Comparison of ENCODE assay signal across 8 cellular contexts in genomic region chr18:59697236-59697932, GRCh38. TPM values are rescaled to one million over a fixed set of nuclear protein-coding genes. Genes with fewer than 3 reads are reported as not detected.
DNase-seq lines count a peak whose midpoint lies in the region; ATAC-seq and TF ChIP-seq lines count a peak whose summit lies in the region.

CCBE1 (minus strand) TSS chr18:59697423.

- H3K9me3 ChIP-seq in Panc1 (ENCODE audit: control insufficient read depth, insufficient read depth, low read depth, low read length) = no peaks in the 10 kb centered on the region
- no peaks in the 10 kb centered on the region for H3K9me3 ChIP-seq in liver (ENCODE audit: control insufficient read depth in 4 of 4, low read length in 3 of 4)

- H3K9ac ChIP-seq in liver (ENCODE audit: low read depth in 1 of 2, low read length in 2 of 2) = no peak within 1 kb of the TSS

- H3K4me1 ChIP-seq in Panc1 (ENCODE audit: control insufficient read depth, insufficient read depth, low read length) (no peaks in the 10 kb centered on the region), liver (ENCODE audit: control insufficient read depth in 4 of 4, insufficient read depth in 4 of 4, low read length in 3 of 4) (peaks cover 2 to 21% (median 11%) of the 10 kb centered on the region in 4 donors)

- intact Hi-C loops in Panc1 (cut with micrococcal nuclease; ENCODE audit: unreplicated experiment) = no loop called here

- CTCF ChIA-PET in Panc1 (lab: Charles Lee) = interaction anchor here (0.6 to 0.7 kb wide), 3 partner anchors 11 to 726 kb away, joined by 3 read pairs; no protein-coding TSS in a partner anchor

- TF ChIP-seq RAD21 in liver (IDR thresholded peaks at IDR 0.05) = peak; percentile 39 to 54

- in situ Hi-C loops in Panc1 (cut with HindIII; ENCODE audit: low pct_unique_long_range_greater_than_20kb, low sequenced_read_pairs) = no loop called here

- DNase-seq in NCI-H146 (lab: John Stamatoyannopoulos, UW) = peak; percentile 46
- DNase-seq in NCI-H146 treated with DMSO at 0.1 percent for 48 hours (lab: John Stamatoyannopoulos, UW; ENCODE audit: unreplicated experiment) = no peak
- DNase-seq in Panc1 (ENCODE audit: low read depth, low spot score) = no peak
- DNase-seq in coronary artery (ENCODE audit: low spot score) = no peak
- peak; percentile 6 for DNase-seq in stimulated activated CD8-positive, alpha-beta memory T cell treated with anti-CD3 and anti-CD28 coated beads, Interleukin-7, amount 100 ng/mL, for 24 hours (ENCODE audit: low read depth)
- DNase-seq in hippocampal formation (lab: John Stamatoyannopoulos, UW) = no peak

- H3K36me3 ChIP-seq in Panc1 (ENCODE audit: control insufficient read depth, insufficient read depth, low read length) (no peaks in the 10 kb centered on the region), liver (ENCODE audit: control insufficient read depth in 4 of 4, insufficient read depth in 3 of 4, low read depth in 1 of 4, low read length in 3 of 4) (no peaks in the 10 kb centered on the region)

- ATAC-seq in HG02970 (IDR thresholded peaks at IDR 0.05; ENCODE audit: low FRiP score, unreplicated experiment) (peak; percentile 54), Panc1 (peak; percentile 62; the same call in 1 of the 2 replicates)

- 2% methylated on average over 46 of the region's 46 CpGs for WGBS in liver

- TF ChIP-seq CTCF in Panc1 (IDR thresholded peaks at IDR 0.05) (peak; percentile 80), coronary artery (IDR thresholded peaks at IDR 0.05) (peak; percentile 69), liver (IDR thresholded peaks at IDR 0.05; ENCODE audit: low read depth, low read length, missing input control) (peak; percentile 51)

- POLR2A ChIA-PET in Panc1 (lab: Charles Lee) = no interaction called here

- peak within 1 kb of the TSS in 1 of 2 experiments; percentile 8; a peak in 1 of 4 replicates for H3K4me3 ChIP-seq in Panc1 (ENCODE audit: low read depth in 2 of 2, low read length in 2 of 2)
- peak within 1 kb of the TSS; percentile 57 for H3K4me3 ChIP-seq in coronary artery
- peak within 1 kb of the TSS in 2 of 3 donors; percentile 35 to 48 for H3K4me3 ChIP-seq in liver (ENCODE audit: low read depth in 1 of 3, low read length in 3 of 3)

- H3K27me3 ChIP-seq in Panc1 (ENCODE audit: control insufficient read depth, insufficient read depth, low read length) = no peaks in the 10 kb centered on the region
- peaks cover 0 to 6% (median 0%) of the 10 kb centered on the region in 4 donors for H3K27me3 ChIP-seq in liver (ENCODE audit: control insufficient read depth in 4 of 4, insufficient read depth in 4 of 4, low read length in 3 of 4)

- BruUV-seq in Panc1 (replicated peaks; lab: Mats Ljungman, UMichigan) = no TSS peak

- H3K27ac ChIP-seq in Panc1 (ENCODE audit: low read length) = no peak within 1 kb of the TSS
- H3K27ac ChIP-seq in coronary artery = no peak within 1 kb of the TSS
- peak within 1 kb of the TSS; percentile 59 to 61 for H3K27ac ChIP-seq in liver (ENCODE audit: low read depth in 1 of 2, low read length in 2 of 2)

TF ChIP-seq in liver, 16 proteins besides CTCF, POLR2A, EP300 and RAD21:
- TF ChIP-seq NR2F2 (IDR thresholded peaks at IDR 0.05) (no peak), FOXA1 (IDR thresholded peaks at IDR 0.05) (no peak), ATF3 (IDR thresholded peaks at IDR 0.05) (no peak), HNF4G (IDR thresholded peaks at IDR 0.05) (no peak), EGR1 (IDR thresholded peaks at IDR 0.05; ENCODE audit: low read depth in 2 of 2) (no peak), REST (IDR thresholded peaks at IDR 0.05) (no peak), HNF4A (conservative IDR thresholded peaks at IDR 0.05) (no peak), FOXA2 (IDR thresholded peaks at IDR 0.05) (no peak), JUND (IDR thresholded peaks at IDR 0.05) (no peak), YY1 (IDR thresholded peaks at IDR 0.05) (no peak), SP1 (IDR thresholded peaks at IDR 0.05) (no peak), TAF1 (conservative IDR thresholded peaks at IDR 0.05) (no peak), MAX (IDR thresholded peaks at IDR 0.05) (no peak), GABPA (IDR thresholded peaks at IDR 0.05 in 1 of 2, conservative IDR thresholded peaks at IDR 0.05 in 1 of 2) (no peak)
- TF ChIP-seq, protein P1, sequence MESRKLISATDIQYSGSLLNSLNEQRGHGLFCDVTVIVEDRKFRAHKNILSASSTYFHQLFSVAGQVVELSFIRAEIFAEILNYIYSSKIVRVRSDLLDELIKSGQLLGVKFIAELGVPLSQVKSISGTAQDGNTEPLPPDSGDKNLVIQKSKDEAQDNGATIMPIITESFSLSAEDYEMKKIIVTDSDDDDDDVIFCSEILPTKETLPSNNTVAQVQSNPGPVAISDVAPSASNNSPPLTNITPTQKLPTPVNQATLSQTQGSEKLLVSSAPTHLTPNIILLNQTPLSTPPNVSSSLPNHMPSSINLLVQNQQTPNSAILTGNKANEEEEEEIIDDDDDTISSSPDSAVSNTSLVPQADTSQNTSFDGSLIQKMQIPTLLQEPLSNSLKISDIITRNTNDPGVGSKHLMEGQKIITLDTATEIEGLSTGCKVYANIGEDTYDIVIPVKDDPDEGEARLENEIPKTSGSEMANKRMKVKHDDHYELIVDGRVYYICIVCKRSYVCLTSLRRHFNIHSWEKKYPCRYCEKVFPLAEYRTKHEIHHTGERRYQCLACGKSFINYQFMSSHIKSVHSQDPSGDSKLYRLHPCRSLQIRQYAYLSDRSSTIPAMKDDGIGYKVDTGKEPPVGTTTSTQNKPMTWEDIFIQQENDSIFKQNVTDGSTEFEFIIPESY (IDR thresholded peaks at IDR 0.05) = no peak

RNA-seq across cellular contexts. Expression of gene CCBE1, which starts in this region (rescaled TPM):
- total RNA-seq in Panc1 (2021; ENCODE audit: unreplicated experiment) = 0.13 TPM
- polyA plus RNA-seq in Panc1 (2012; ENCODE audit: insufficient read length) = 0.17 TPM
- total RNA-seq in liver = 1 to 10 TPM; 2.3 to 2.6 TPM
- polyA plus RNA-seq in liver = 1 to 10 TPM; 1.8 to 2.1 TPM

Comparison
In these comparisons a context has a peak if more than half of its experiments do, and no peak if none do; other contexts are left out.
1. DNase-seq: peak in NCI-H146 (single experiment) and stimulated activated CD8-positive, alpha-beta memory T cell treated with anti-CD3 and anti-CD28 coated beads, Interleukin-7, amount 100 ng/mL, for 24 hours (single experiment); none in NCI-H146 treated with DMSO at 0.1 percent for 48 hours (single experiment), Panc1 (single experiment), coronary artery (single experiment) and hippocampal formation (0 of 2).
2. Peak in ATAC-seq in Panc1; RNA of the gene not detected or under 1 TPM.
3. H3K27ac ChIP-seq: peak in liver (2 of 2); none in Panc1 (single experiment) and coronary artery (0 of 2).
4. Peak in every context shown above with its lines, with median percentiles within 50 percentile points of each other: CTCF ChIP-seq.